13 cellular contexts compared by ENCODE assay signal in the genomic region with DNA sequence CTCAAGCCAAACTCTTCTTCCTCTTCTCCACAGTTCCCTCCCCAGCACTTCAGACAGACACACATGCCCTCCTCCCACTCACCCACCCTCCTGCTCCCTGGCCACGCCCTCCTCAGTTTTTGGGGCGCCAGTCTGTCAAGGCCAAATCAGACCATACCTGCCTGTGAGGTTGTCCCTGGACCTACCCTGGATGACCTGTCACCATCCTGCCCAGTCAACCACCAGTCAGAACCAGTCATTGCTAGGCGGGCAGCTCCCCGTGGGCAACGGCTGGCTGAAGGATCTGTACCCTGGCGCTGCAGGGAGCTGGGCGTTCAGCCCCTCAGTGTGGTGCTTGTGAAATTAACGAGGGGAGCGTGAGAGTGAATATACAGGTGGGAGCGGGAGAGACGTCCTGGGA. TPM values are rescaled to one million over a fixed set of nuclear protein-coding genes. Genes with fewer than 3 reads are reported as not detected.
A peak's percentile ranks its signal among the peaks of the same experiment; 100 is the strongest.
DNase-seq lines count a peak whose midpoint lies in the region; ATAC-seq and TF ChIP-seq lines count a peak whose summit lies in the region.
"Had no signal": no experiment of that assay in that cellular context is flagged by ENCODE, and none has a peak within 500 bp of the region (broad histone marks: within the 10 kb centered on the region; RNA-seq: fewer than 3 reads in every experiment).

No MANE protein-coding gene starts in this region.

- H3K27ac Mint-ChIP-seq in activated naive CD4-positive, alpha-beta T cell treated with anti-CD3 and anti-CD28 coated beads, Interleukin-2, amount 50 U/mL, for 24 hours: peak overlapping the region; percentile 21
- peak overlapping the region in 1 of 2 donors; percentile 44 for H3K27ac Mint-ChIP-seq in activated naive CD4-positive, alpha-beta T cell treated with anti-CD3 and anti-CD28 coated beads, Interleukin-2, amount 50 U/mL, for 72 hours
- H3K27ac Mint-ChIP-seq: activated naive CD8-positive, alpha-beta T cell treated with anti-CD3 and anti-CD28 coated beads, Interleukin-2, amount 50 U/mL, for 24 hours had no signal

- H3K27me3 Mint-ChIP-seq in activated naive CD4-positive, alpha-beta T cell treated with anti-CD3 and anti-CD28 coated beads, Interleukin-2, amount 50 U/mL, for 24 hours: peaks cover 1% of the 10 kb centered on the region

- H3K4me1 ChIP-seq in mucosa of rectum (ENCODE audit: control insufficient read depth in 2 of 2, insufficient read depth in 2 of 2, low read length in 2 of 2) (peaks cover 11 to 26% of the 10 kb centered on the region in 2 donors), upper lobe of right lung (peaks cover 16% of the 10 kb centered on the region)

- H3K36me3 ChIP-seq in mucosa of rectum (ENCODE audit: control insufficient read depth in 2 of 2, insufficient read depth in 2 of 2, low read length in 2 of 2) (peaks cover 6 to 9% of the 10 kb centered on the region in 2 donors), upper lobe of right lung (no peaks in the 10 kb centered on the region)

- H3K27me3 ChIP-seq in mucosa of rectum (ENCODE audit: control insufficient read depth in 2 of 2, insufficient read depth in 2 of 2, low read length in 2 of 2) (no peaks in the 10 kb centered on the region), upper lobe of right lung (no peaks in the 10 kb centered on the region)

- H3K9me3 ChIP-seq in mucosa of rectum (ENCODE audit: control insufficient read depth in 2 of 2, low read length in 2 of 2): no peaks in the 10 kb centered on the region
- no peaks in the 10 kb centered on the region for H3K9me3 ChIP-seq in upper lobe of right lung

- DNase-seq in activated naive CD4-positive, alpha-beta T cell treated with anti-CD3 and anti-CD28 coated beads, Interleukin-2, amount 50 U/mL, for 72 hours (ENCODE audit: low spot score in 2 of 2): no peak
- DNase-seq in epithelial cell of esophagus (ENCODE audit: low read depth): no peak
- DNase-seq in upper lobe of right lung: peak; percentile 64
- DNase-seq in kidney glomerular epithelial cell (lab: John Stamatoyannopoulos, UW): no peak
- no peak for DNase-seq in NK-92 (lab: John Stamatoyannopoulos, UW; ENCODE audit: unreplicated experiment)
- DNase-seq: activated CD4-positive, CD25-positive, alpha-beta regulatory T cell treated with anti-CD3 and anti-CD28 coated beads, Interleukin-2, amount 50 U/mL, for 72 hours; activated naive CD8-positive, alpha-beta T cell treated with anti-CD3 and anti-CD28 coated beads, Interleukin-2, amount 50 U/mL, for 24 hours; MV-4-11 had no signal

- no peak for TF ChIP-seq CTCF in epithelial cell of esophagus (IDR thresholded peaks at IDR 0.05; ENCODE audit: insufficient read depth, low read depth, low read length, missing control alignments)
- no peak for TF ChIP-seq CTCF in upper lobe of right lung (IDR thresholded peaks at IDR 0.05)

- no peaks in the 10 kb centered on the region for H3K9me3 Mint-ChIP-seq in activated naive CD4-positive, alpha-beta T cell treated with anti-CD3 and anti-CD28 coated beads, Interleukin-2, amount 50 U/mL, for 24 hours
- H3K9me3 Mint-ChIP-seq in activated naive CD4-positive, alpha-beta T cell treated with anti-CD3 and anti-CD28 coated beads, Interleukin-2, amount 50 U/mL, for 72 hours: no peaks in the 10 kb centered on the region
- H3K9me3 Mint-ChIP-seq: activated naive CD8-positive, alpha-beta T cell treated with anti-CD3 and anti-CD28 coated beads, Interleukin-2, amount 50 U/mL, for 24 hours had no signal

- no peaks in the 10 kb centered on the region for H3K4me1 Mint-ChIP-seq in activated naive CD4-positive, alpha-beta T cell treated with anti-CD3 and anti-CD28 coated beads, Interleukin-2, amount 50 U/mL, for 24 hours
- H3K4me1 Mint-ChIP-seq: activated naive CD8-positive, alpha-beta T cell treated with anti-CD3 and anti-CD28 coated beads, Interleukin-2, amount 50 U/mL, for 24 hours had no signal

- H3K4me3 ChIP-seq in epithelial cell of esophagus (ENCODE audit: low read length) (peak overlapping the region; percentile 79), mucosa of rectum (ENCODE audit: low read length in 2 of 2) (peak overlapping the region; percentile 83 to 92), upper lobe of right lung (peak overlapping the region; percentile 42)

- intact Hi-C loops in upper lobe of right lung (cut with DNase I): no loop called here

- ATAC-seq in activated naive CD4-positive, alpha-beta T cell treated with anti-CD3 and anti-CD28 coated beads, Interleukin-2, amount 50 U/mL, for 72 hours: no peak
- ATAC-seq in upper lobe of right lung: peak; percentile 19
- ATAC-seq in HG03460 (IDR thresholded peaks at IDR 0.05; ENCODE audit: unreplicated experiment): no peak
- ATAC-seq: activated naive CD8-positive, alpha-beta T cell treated with anti-CD3 and anti-CD28 coated beads, Interleukin-2, amount 50 U/mL, for 24 hours had no signal

- no peak overlapping the region for H3K4me3 Mint-ChIP-seq in activated naive CD4-positive, alpha-beta T cell treated with anti-CD3 and anti-CD28 coated beads, Interleukin-2, amount 50 U/mL, for 24 hours
- H3K4me3 Mint-ChIP-seq: activated naive CD8-positive, alpha-beta T cell treated with anti-CD3 and anti-CD28 coated beads, Interleukin-2, amount 50 U/mL, for 24 hours had no signal

- H3K27ac ChIP-seq in mucosa of rectum (ENCODE audit: low read depth in 2 of 2, low read length in 2 of 2) (peak overlapping the region; percentile 92 to 98), upper lobe of right lung (peak overlapping the region; percentile 1)

- H3K36me3 Mint-ChIP-seq in activated naive CD4-positive, alpha-beta T cell treated with anti-CD3 and anti-CD28 coated beads, Interleukin-2, amount 50 U/mL, for 24 hours: no peaks in the 10 kb centered on the region
- no peaks in the 10 kb centered on the region for H3K36me3 Mint-ChIP-seq in activated naive CD4-positive, alpha-beta T cell treated with anti-CD3 and anti-CD28 coated beads, Interleukin-2, amount 50 U/mL, for 72 hours

- peak overlapping the region; percentile 92 to 98 for H3K9ac ChIP-seq in mucosa of rectum (ENCODE audit: low read depth in 1 of 2, low read length in 2 of 2)

RNA-seq across cellular contexts. Expression of a gene that starts 0.7 kb away (rescaled TPM):
- not detected for total RNA-seq in activated naive CD4-positive, alpha-beta T cell treated with anti-CD3 and anti-CD28 coated beads, Interleukin-2, amount 50 U/mL, for 72 hours
- 18.9 TPM for total RNA-seq in upper lobe of right lung
- total RNA-seq: dermis microvascular lymphatic vessel endothelial cell, frontal cortex had no signal

RNA-seq across cellular contexts. Expression of a gene that starts 14.9 kb away (rescaled TPM):
- total RNA-seq in activated naive CD4-positive, alpha-beta T cell treated with anti-CD3 and anti-CD28 coated beads, Interleukin-2, amount 50 U/mL, for 72 hours: under 1 TPM in 1 of 2 donors, not detected in 1; 0.18 TPM
- 188 TPM for total RNA-seq in upper lobe of right lung
- total RNA-seq: dermis microvascular lymphatic vessel endothelial cell had no signal

RNA-seq across cellular contexts. Expression of a gene that starts 16.1 kb away (rescaled TPM):
- under 1 TPM; 0.36 to 0.49 TPM for total RNA-seq in activated naive CD4-positive, alpha-beta T cell treated with anti-CD3 and anti-CD28 coated beads, Interleukin-2, amount 50 U/mL, for 72 hours
- total RNA-seq in upper lobe of right lung: 59.4 TPM

RNA-seq across cellular contexts. Expression of a gene that starts 52.9 kb away (rescaled TPM):
- not detected for total RNA-seq in activated naive CD4-positive, alpha-beta T cell treated with anti-CD3 and anti-CD28 coated beads, Interleukin-2, amount 50 U/mL, for 72 hours
- total RNA-seq in upper lobe of right lung: 0.61 TPM
- total RNA-seq: frontal cortex had no signal

Comparison
In these comparisons a context has a peak if more than half of its experiments do, and no peak if none do; other contexts are left out.
1. RNA of a gene that starts 0.7 kb away (total RNA-seq): 18.9 TPM in upper lobe of right lung (single experiment); not detected in activated naive CD4-positive, alpha-beta T cell treated with anti-CD3 and anti-CD28 coated beads, Interleukin-2, amount 50 U/mL, for 72 hours; every median in the first group is over 10 times any median in the second.
2. RNA of a gene that starts 14.9 kb away (total RNA-seq): 188 TPM in upper lobe of right lung (single experiment); 0.18 TPM in activated naive CD4-positive, alpha-beta T cell treated with anti-CD3 and anti-CD28 coated beads, Interleukin-2, amount 50 U/mL, for 72 hours; every median in the first group is over 100 times any median in the second.
3. RNA of a gene that starts 16.1 kb away (total RNA-seq): 59.4 TPM in upper lobe of right lung (single experiment); 0.36 to 0.49 TPM in activated naive CD4-positive, alpha-beta T cell treated with anti-CD3 and anti-CD28 coated beads, Interleukin-2, amount 50 U/mL, for 72 hours; every median in the first group is over 10 times any median in the second.
4. Peak in every context shown above with its lines, with median percentiles within 50 percentile points of each other: H3K4me3 ChIP-seq.